In the genomic region with DNA sequence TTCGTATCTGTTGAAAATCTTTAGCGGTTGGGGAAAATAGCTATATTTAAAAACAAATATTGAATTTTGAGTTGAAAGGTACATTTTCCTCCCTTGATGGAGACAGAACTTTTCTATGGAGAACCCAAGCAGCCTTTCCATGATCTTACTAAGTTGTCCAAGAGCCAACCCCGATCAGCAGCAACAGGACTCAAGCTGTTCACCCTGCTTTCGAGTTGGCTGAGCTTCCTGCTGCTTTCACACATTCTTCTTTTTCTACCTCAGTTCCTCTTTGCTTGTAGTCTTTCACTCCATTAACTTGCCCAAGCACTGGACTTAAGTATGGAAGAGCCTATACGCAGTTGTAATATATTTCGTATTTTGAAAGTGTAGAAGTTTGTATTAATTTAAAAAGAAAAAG, we compare ENCODE assay signal across 8 cellular contexts. TPM values are rescaled to one million over a fixed set of nuclear protein-coding genes. Genes with fewer than 3 reads are reported as not detected.
DNase-seq lines count a peak whose midpoint lies in the region; ATAC-seq, FAIRE-seq and TF ChIP-seq lines count a peak whose summit lies in the region.
"Had no signal": no experiment of that assay in that cellular context is flagged by ENCODE, and none has a peak within 500 bp of the region (broad histone marks: within the 10 kb centered on the region; RNA-seq: fewer than 3 reads in every experiment).

No MANE protein-coding gene starts in this region.

- no peak overlapping the region for H4K91ac ChIP-seq in mesenchymal stem cell (ENCODE audit: low read length)

- no peaks in the 10 kb centered on the region for H3K27me3 ChIP-seq in mesenchymal stem cell (ENCODE audit: control insufficient read depth in 1 of 2, insufficient read depth in 1 of 2, low read length in 2 of 2)
- H3K27me3 ChIP-seq: Peyer's patch had no signal

- no peak overlapping the region for H2AFZ ChIP-seq in mesenchymal stem cell (ENCODE audit: low read depth, low read length)

- H3K4me3 ChIP-seq in A549 (no peak overlapping the region), mesenchymal stem cell (ENCODE audit: insufficient read depth in 1 of 2, low read depth in 1 of 2, low read length in 2 of 2) (no peak overlapping the region)
- H3K4me3 ChIP-seq: Peyer's patch had no signal

- H2AK5ac ChIP-seq in mesenchymal stem cell (ENCODE audit: low read length, severe bottlenecking) = no peak overlapping the region

- H3K23ac ChIP-seq in mesenchymal stem cell (ENCODE audit: low read length in 2 of 2) = no peak overlapping the region

- H3K36me3 ChIP-seq in mesenchymal stem cell (ENCODE audit: control insufficient read depth in 1 of 2, insufficient read depth in 2 of 2, low read depth in 1 of 2, low read length in 2 of 2) = peaks cover 0 to 59% of the 10 kb centered on the region in 2 experiments

- POLR2A ChIA-PET in A549 (lab: Yijun Ruan, JAX) = interaction anchor here (0.6 kb wide), 1 partner anchor 264 kb away, joined by 5 read pairs; no protein-coding TSS in a partner anchor

- ATAC-seq in A549 = no peak

- FAIRE-seq in A549 (lab: Jason Lieb, UNC) = no peak

- no peaks in the 10 kb centered on the region for H3K79me1 ChIP-seq in mesenchymal stem cell (replicated peaks; ENCODE audit: low read length, poor library complexity, severe bottlenecking)

- no peak for TF ChIP-seq POLR2A in A549 (IDR thresholded peaks at IDR 0.05; ENCODE audit: low read length)

- no peak overlapping the region for H3K18ac ChIP-seq in mesenchymal stem cell (ENCODE audit: low read depth in 1 of 2, low read length in 2 of 2)

- H3K9ac ChIP-seq in mesenchymal stem cell (ENCODE audit: low read length) = peak overlapping the region; percentile 21

- in situ Hi-C loops in G401 (cut with HindIII; ENCODE audit: low sequenced_read_pairs) = no loop called here

- no peak overlapping the region for H4K8ac ChIP-seq in mesenchymal stem cell (ENCODE audit: low read length)

- no peak for TF ChIP-seq CTCF in A549 (IDR thresholded peaks at IDR 0.05)

- peak overlapping the region; percentile 63; the same call in 1 of the 3 replicates for H3K4me2 ChIP-seq in A549
- no peak overlapping the region for H3K4me2 ChIP-seq in mesenchymal stem cell (ENCODE audit: low read length, poor library complexity, severe bottlenecking)

- no peak for TF ChIP-seq EP300 in A549 (IDR thresholded peaks at IDR 0.05)

- H2BK12ac ChIP-seq in mesenchymal stem cell (ENCODE audit: low read length in 2 of 2) = no peak overlapping the region

- CTCF ChIA-PET in A549 (lab: Yijun Ruan, JAX) = interaction anchor here (0.8 to 8.0 kb wide), 42 partner anchors 9 to 1285 kb away, joined by 3 to 116 read pairs (median 4); a partner anchor contains a TSS

- WGBS in A549 (ENCODE audit: missing lambda C conversion rate) = 94% methylated on average over 6 of the region's 6 CpGs
- WGBS in mesenchymal stem cell = 97% methylated on average over 4 of the region's 6 CpGs

- H3K4ac ChIP-seq in mesenchymal stem cell (ENCODE audit: low read depth in 1 of 2, low read length in 2 of 2) = no peak overlapping the region

- intact Hi-C loops in posterior vena cava (cut with DNase I) = loop anchor here in 1 of 2 donors (5.0 kb wide), 1 partner anchor 267 kb away; no protein-coding TSS in a partner anchor

- H3K27ac ChIP-seq in A549 = peak overlapping the region; percentile 87 to 93
- H3K27ac ChIP-seq in mesenchymal stem cell (ENCODE audit: low read length, poor library complexity, severe bottlenecking) = no peak overlapping the region
- H3K27ac ChIP-seq: Peyer's patch had no signal

- TF ChIP-seq RAD21 in A549 (conservative IDR thresholded peaks at IDR 0.05 in 1 of 2, IDR thresholded peaks at IDR 0.05 in 1 of 2) = no peak

- H3K4me1 ChIP-seq in A549 (peaks cover 65% of the 10 kb centered on the region), mesenchymal stem cell (ENCODE audit: control insufficient read depth, insufficient read depth, low read depth, low read length) (peaks cover 3% of the 10 kb centered on the region)
- H3K4me1 ChIP-seq: Peyer's patch had no signal

- no peak overlapping the region for H2BK15ac ChIP-seq in mesenchymal stem cell (ENCODE audit: low read depth, poor library complexity, severe bottlenecking)

- H3K14ac ChIP-seq in mesenchymal stem cell (ENCODE audit: low read length in 2 of 2) = no peak overlapping the region

- H3K9me3 ChIP-seq in A549 (no peaks in the 10 kb centered on the region), mesenchymal stem cell (ENCODE audit: control insufficient read depth, low read length) (no peaks in the 10 kb centered on the region)
- H3K9me3 ChIP-seq: Peyer's patch had no signal

- DNase-seq in A549 (ENCODE audit: low read depth in 1 of 2, low spot score in 1 of 2) = no peak
- peak; percentile 68 for DNase-seq in G401 (ENCODE audit: low spot score)
- DNase-seq in cerebellum (ENCODE audit: low spot score) = peak; percentile 47
- no peak for DNase-seq in mesenchymal stem cell
- no peak for DNase-seq in posterior vena cava (ENCODE audit: low spot score)
- DNase-seq in activated CD8-positive, alpha-beta memory T cell treated with anti-CD3 and anti-CD28 coated beads, Interleukin-2, amount 50 U/mL, for 48 hours = no peak
- DNase-seq in GF-D8 (lab: John Stamatoyannopoulos, UW) = no peak

- no peak overlapping the region for H2BK120ac ChIP-seq in mesenchymal stem cell (ENCODE audit: low read depth, low read length)

- no peak overlapping the region for H2BK5ac ChIP-seq in mesenchymal stem cell (ENCODE audit: low read depth, low read length, poor library complexity, severe bottlenecking)

TF ChIP-seq in A549, 52 proteins besides CTCF, POLR2A, EP300 and RAD21:
- no peak for TF ChIP-seq NR3C1 (IDR thresholded peaks at IDR 0.05)

RNA-seq across cellular contexts. Expression of a gene that starts 59.4 kb away (rescaled TPM):
- 183 and 198 TPM in 2 replicates for polyA plus RNA-seq in A549 (2011; rRNA removed)
- 12.5 and 13.6 TPM in 2 replicates for polyA plus RNA-seq in A549 (2012; cell fraction: cytosol; rRNA removed)
- 5.4 and 9.5 TPM in 2 replicates for polyA plus RNA-seq in A549 (2012; cell fraction: nucleus; rRNA removed)
- polyA plus RNA-seq in A549 (2017; fragmentation: RNase III; extraction: RNeasy Plus Mini Kit Qiagen cat#74134 plus additional on column Dnase treatment) = 45.1 to 53.9 TPM (median 46.2 TPM) in 3 replicates
- 135 and 145 TPM in 2 replicates for polyA minus RNA-seq in A549 (2011; rRNA and poly(A)+ RNA removed)
- 10.2 and 16.6 TPM in 2 replicates for total RNA-seq in G401 (2014; rRNA removed; shearing (Covaris generic))
- total RNA-seq in cerebellum = 69.0 TPM
- 1,394 TPM for polyA plus RNA-seq in mesenchymal stem cell (2013, experiment 1 of 2)
- polyA plus RNA-seq in mesenchymal stem cell (2013, experiment 2 of 2) = 1,387 TPM
- 100 to 1,000 TPM; 359 to 375 TPM for total RNA-seq in posterior vena cava

Comparison
In these comparisons a context has a peak if more than half of its experiments do, and no peak if none do; other contexts are left out.
1. DNase-seq: peak in G401 (single experiment) and cerebellum (single experiment); none in A549 (0 of 2), mesenchymal stem cell (single experiment), posterior vena cava (single experiment), activated CD8-positive, alpha-beta memory T cell treated with anti-CD3 and anti-CD28 coated beads, Interleukin-2, amount 50 U/mL, for 48 hours (single experiment) and GF-D8 (single experiment).